13 cellular contexts compared by ENCODE assay signal in the genomic region with DNA sequence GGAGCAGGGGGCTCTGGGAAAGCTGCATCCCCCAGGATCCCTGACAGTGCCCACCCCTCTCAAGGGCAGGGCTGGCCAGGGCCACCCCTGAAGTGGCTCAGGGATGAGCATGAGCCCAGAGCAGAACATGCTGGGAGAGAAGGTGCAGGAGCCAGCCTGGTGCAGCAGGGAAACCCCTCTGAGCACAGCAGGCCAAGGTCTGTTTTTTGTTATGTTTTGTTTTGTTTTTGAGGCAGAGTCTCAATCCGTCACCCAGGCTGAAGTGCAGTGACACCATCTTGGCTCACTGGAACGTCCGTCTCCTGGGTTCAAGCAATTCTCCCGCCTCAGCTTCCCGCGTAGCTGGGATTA. TPM values are rescaled to one million over a fixed set of nuclear protein-coding genes. Genes with fewer than 3 reads are reported as not detected.
DNase-seq lines count a peak whose midpoint lies in the region; ATAC-seq and TF ChIP-seq lines count a peak whose summit lies in the region.
"Had no signal": no experiment of that assay in that cellular context is flagged by ENCODE, and none has a peak within 500 bp of the region (broad histone marks: within the 10 kb centered on the region; RNA-seq: fewer than 3 reads in every experiment).

No MANE protein-coding gene starts in this region.

- WGBS in heart left ventricle, 4 donors: 89 to 96% (median 94%) methylated on average over 6 of the region's 6 CpGs

- H3K27ac ChIP-seq in heart left ventricle: peak overlapping the region in 3 of 12 donors; percentile 83 to 87 (median 85)
- H3K27ac ChIP-seq in muscle layer of colon (ENCODE audit: low read depth, low read length): peak overlapping the region; percentile 58
- H3K27ac ChIP-seq in uterus: peak overlapping the region; percentile 66 to 85

- peaks cover 42% of the 10 kb centered on the region for H3K4me1 Mint-ChIP-seq in activated naive CD8-positive, alpha-beta T cell treated with anti-CD3 and anti-CD28 coated beads, Interleukin-2, amount 50 U/mL, for 24 hours

- no peak for DNase-seq in heart left ventricle
- DNase-seq in left cardiac atrium: no peak
- no peak for DNase-seq in activated naive CD8-positive, alpha-beta T cell treated with anti-CD3 and anti-CD28 coated beads, Interleukin-2, amount 50 U/mL, for 24 hours
- DNase-seq in uterus: no peak
- no peak for DNase-seq in NCI-H2196 treated with DMSO at 0.1 percent for 48 hours (lab: John Stamatoyannopoulos, UW; ENCODE audit: unreplicated experiment)
- no peak for DNase-seq in ureter (ENCODE audit: low spot score)
- DNase-seq: DMS79 had no signal

- intact Hi-C loops in heart left ventricle (cut with DNase I): loop anchor here in 1 of 10 donors (2.0 kb wide), 1 partner anchor 31 kb away; a partner anchor contains a TSS
- intact Hi-C loops in left cardiac atrium (cut with DNase I): no loop called here
- intact Hi-C loops in uterus (cut with DNase I; ENCODE audit: low total_unique reads): no loop called here

- TF ChIP-seq POLR2A in heart left ventricle (IDR thresholded peaks at IDR 0.05) (no peak), uterus (IDR thresholded peaks at IDR 0.05) (no peak)

- peak overlapping the region; percentile 49 for H3K9ac ChIP-seq in muscle layer of colon (ENCODE audit: low read length)

- H3K4me3 ChIP-seq in heart left ventricle (peak overlapping the region in 11 of 12 donors; percentile 41 to 93 (median 87)), muscle layer of colon (ENCODE audit: low read depth in 1 of 2, low read length in 2 of 2) (peak overlapping the region; percentile 60 to 71), uterus (peak overlapping the region in 1 of 2 donors; percentile 43)

- H3K27me3 ChIP-seq in heart left ventricle (peaks cover 0 to 18% (median 9%) of the 10 kb centered on the region in 9 donors), muscle layer of colon (ENCODE audit: control insufficient read depth in 1 of 2, insufficient read depth in 2 of 2, low read length in 2 of 2) (peaks cover 10 to 11% of the 10 kb centered on the region in 2 donors), uterus (no peaks in the 10 kb centered on the region)

- H3K36me3 ChIP-seq in heart left ventricle (no peaks in the 10 kb centered on the region), muscle layer of colon (ENCODE audit: insufficient read depth, low read length) (no peaks in the 10 kb centered on the region), uterus (no peaks in the 10 kb centered on the region)

- no peak for TF ChIP-seq CTCF in heart left ventricle (IDR thresholded peaks at IDR 0.05)
- no peak for TF ChIP-seq CTCF in uterus (IDR thresholded peaks at IDR 0.05)

- H3K9me3 ChIP-seq in heart left ventricle (no peaks in the 10 kb centered on the region), muscle layer of colon (ENCODE audit: low read length) (no peaks in the 10 kb centered on the region), uterus (no peaks in the 10 kb centered on the region)

- H3K36me3 Mint-ChIP-seq in activated naive CD8-positive, alpha-beta T cell treated with anti-CD3 and anti-CD28 coated beads, Interleukin-2, amount 50 U/mL, for 24 hours (ENCODE audit: low read depth): no peaks in the 10 kb centered on the region

- no peaks in the 10 kb centered on the region for H3K9me3 Mint-ChIP-seq in activated naive CD8-positive, alpha-beta T cell treated with anti-CD3 and anti-CD28 coated beads, Interleukin-2, amount 50 U/mL, for 24 hours

- peak overlapping the region; percentile 46 for H3K27ac Mint-ChIP-seq in activated naive CD8-positive, alpha-beta T cell treated with anti-CD3 and anti-CD28 coated beads, Interleukin-2, amount 50 U/mL, for 24 hours

- peaks cover 7% of the 10 kb centered on the region for H3K27me3 Mint-ChIP-seq in activated naive CD8-positive, alpha-beta T cell treated with anti-CD3 and anti-CD28 coated beads, Interleukin-2, amount 50 U/mL, for 24 hours

- H3K4me1 ChIP-seq in heart left ventricle (peaks cover 0 to 42% (median 39%) of the 10 kb centered on the region in 12 donors), muscle layer of colon (ENCODE audit: insufficient read depth, low read length) (peaks cover 28% of the 10 kb centered on the region), uterus (peaks cover 0 to 15% of the 10 kb centered on the region in 2 donors)

- ATAC-seq in heart left ventricle: no peak
- no peak for ATAC-seq in left cardiac atrium
- ATAC-seq in activated naive CD8-positive, alpha-beta T cell treated with anti-CD3 and anti-CD28 coated beads, Interleukin-2, amount 50 U/mL, for 24 hours: no peak
- ATAC-seq in GM18868 (IDR thresholded peaks at IDR 0.05; ENCODE audit: unreplicated experiment): no peak

- peak overlapping the region; percentile 69 for H3K4me3 Mint-ChIP-seq in activated naive CD8-positive, alpha-beta T cell treated with anti-CD3 and anti-CD28 coated beads, Interleukin-2, amount 50 U/mL, for 24 hours

RNA-seq across cellular contexts. Expression of a gene that starts 0.8 kb away (rescaled TPM):
- total RNA-seq in heart left ventricle: 10 to 100 TPM; 44.9 to 91.8 (median 63.2) TPM
- 10 to 100 TPM; 38.2 to 63.8 TPM for polyA plus RNA-seq in heart left ventricle
- total RNA-seq in left cardiac atrium: 10 to 100 TPM; 44.9 to 54.4 TPM
- 10 to 100 TPM; 35.0 to 84.0 (median 60.9) TPM for total RNA-seq in uterus
- 79.2 TPM for total RNA-seq in ureter

RNA-seq across cellular contexts. Expression of a gene that starts 5.7 kb away (rescaled TPM):
- total RNA-seq in heart left ventricle: under 1 TPM in 3 of 9 donors, not detected in 6; 0.04 to 0.67 (median 0.19) TPM
- polyA plus RNA-seq in heart left ventricle: under 1 TPM in 1 of 2 donors, not detected in 1; 0.22 TPM
- under 1 TPM; 0.15 to 0.52 TPM for total RNA-seq in left cardiac atrium
- total RNA-seq in uterus: under 1 TPM in 2 of 4 donors, not detected in 2; 0.14 to 0.95 TPM
- 4.6 TPM for total RNA-seq in ureter

RNA-seq across cellular contexts. Expression of a gene that starts 11.0 kb away (rescaled TPM):
- not detected for total RNA-seq in heart left ventricle
- not detected for polyA plus RNA-seq in heart left ventricle
- not detected for total RNA-seq in left cardiac atrium
- not detected for total RNA-seq in uterus
- not detected for total RNA-seq in ureter
- total RNA-seq: bronchial epithelial cell, HT-29, lower leg skin, SK-MEL-5 had no signal

RNA-seq across cellular contexts. Expression of a gene that starts 31.9 kb away (rescaled TPM):
- total RNA-seq in heart left ventricle (10 to 100 TPM; 20.9 to 46.5 (median 32.1) TPM), left cardiac atrium (10 to 100 TPM; 35.4 to 37.6 TPM), uterus (10 to 100 TPM; 19.7 to 61.3 (median 32.0) TPM), ureter (63.6 TPM)
- 10 to 100 TPM; 22.6 to 34.8 TPM for polyA plus RNA-seq in heart left ventricle

RNA-seq across cellular contexts. Expression of a gene that starts 32.4 kb away (rescaled TPM):
- total RNA-seq in heart left ventricle: 10 to 100 TPM; 24.7 to 34.5 (median 27.9) TPM
- polyA plus RNA-seq in heart left ventricle: 10 to 100 TPM; 33.9 to 43.3 TPM
- 10 to 100 TPM; 29.8 to 32.7 TPM for total RNA-seq in left cardiac atrium
- total RNA-seq in uterus: 100 to 1,000 TPM in 1 of 4 donors, 10 to 100 TPM in 3; 51.7 to 155 (median 55.4) TPM
- 37.7 TPM for total RNA-seq in ureter
